Comparison of ENCODE assay signal across 21 cellular contexts in the genomic region with DNA sequence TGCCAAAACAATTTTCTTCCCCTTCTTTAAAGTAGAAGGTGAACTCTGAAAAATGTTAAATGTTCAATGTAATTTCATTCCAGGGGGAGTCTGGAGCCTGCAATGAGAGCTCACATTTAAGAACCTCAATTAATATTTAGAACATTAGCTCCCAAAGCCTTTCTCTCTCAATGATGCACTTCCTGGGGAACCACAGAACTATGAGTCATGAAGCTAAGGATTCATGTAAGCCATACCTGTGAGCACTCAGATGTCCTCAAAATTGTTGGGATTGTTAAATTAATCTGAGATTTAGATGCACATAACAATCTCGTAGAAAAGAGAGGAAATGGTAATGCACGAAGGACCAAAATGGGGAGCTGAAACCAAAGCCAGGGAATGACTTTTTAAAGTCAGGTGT.
"Had no signal": no experiment of that assay in that cellular context is flagged by ENCODE, and none has a peak within 500 bp of the region (broad histone marks: within the 10 kb centered on the region; RNA-seq: fewer than 3 reads in every experiment).

No MANE protein-coding gene starts in this region.

- H3K4me3 Mint-ChIP-seq: immature natural killer cell; natural killer cell; neural crest cell; stimulated activated naive B cell treated with anti-CD40 and anti-IgM and Interleukin-4, amounts not matched to agents 10 μg/mL and 1 μg/mL and 100 μg/mL, for 72 hours; stimulated activated naive CD8-positive, alpha-beta T cell treated with anti-CD3 and anti-CD28 coated beads, Interleukin-15, amount 100 ng/mL, for 72 hours had no signal

- H3K9me3 ChIP-seq: gastroesophageal sphincter, mucosa of descending colon, right atrium auricular region, sigmoid colon, testis, tibial nerve, upper lobe of right lung, vagina had no signal

- H3K36me3 ChIP-seq: gastroesophageal sphincter, right atrium auricular region, sigmoid colon, tibial nerve, upper lobe of right lung, vagina had no signal

- H3K4me1 ChIP-seq: right atrium auricular region, testis, upper lobe of right lung, vagina had no signal

- H3K27me3 ChIP-seq: dorsolateral prefrontal cortex, gastroesophageal sphincter, right atrium auricular region, sigmoid colon, testis, tibial nerve, upper lobe of right lung, vagina had no signal

- DNase-seq: dorsolateral prefrontal cortex; effector CD8-positive, alpha-beta T cell; glutamatergic neuron; immature natural killer cell; mucosa of descending colon; natural killer cell; sigmoid colon; stimulated activated CD4-positive, alpha-beta T cell treated with anti-CD3 and anti-CD28 coated beads, Interleukin-2, amount 100 ng/mL, for 24 hours; stimulated activated CD4-positive, alpha-beta T cell treated with anti-CD3 and anti-CD28 coated beads, Interleukin-4, amount 100 ng/mL, for 4 hours; stimulated activated naive B cell treated with anti-CD40 and anti-IgM and Interleukin-4, amounts not matched to agents 10 μg/mL and 1 μg/mL and 100 μg/mL, for 72 hours; stimulated activated naive CD8-positive, alpha-beta T cell treated with anti-CD3 and anti-CD28 coated beads, Interleukin-15, amount 100 ng/mL, for 72 hours; testis; upper lobe of right lung had no signal

- H3K27ac ChIP-seq: coronary artery, dorsolateral prefrontal cortex, gastroesophageal sphincter, right atrium auricular region, sigmoid colon, skin epidermis, testis, tibial nerve, upper lobe of right lung, vagina had no signal

- H3K9me3 Mint-ChIP-seq: immature natural killer cell; natural killer cell; neural crest cell; stimulated activated naive B cell treated with anti-CD40 and anti-IgM and Interleukin-4, amounts not matched to agents 10 μg/mL and 1 μg/mL and 100 μg/mL, for 72 hours; stimulated activated naive CD8-positive, alpha-beta T cell treated with anti-CD3 and anti-CD28 coated beads, Interleukin-15, amount 100 ng/mL, for 72 hours had no signal

- H3K4me1 Mint-ChIP-seq: immature natural killer cell; natural killer cell; stimulated activated naive B cell treated with anti-CD40 and anti-IgM and Interleukin-4, amounts not matched to agents 10 μg/mL and 1 μg/mL and 100 μg/mL, for 72 hours; stimulated activated naive CD8-positive, alpha-beta T cell treated with anti-CD3 and anti-CD28 coated beads, Interleukin-15, amount 100 ng/mL, for 72 hours had no signal

- H3K36me3 Mint-ChIP-seq: immature natural killer cell; natural killer cell; stimulated activated naive B cell treated with anti-CD40 and anti-IgM and Interleukin-4, amounts not matched to agents 10 μg/mL and 1 μg/mL and 100 μg/mL, for 72 hours had no signal

- H3K27ac Mint-ChIP-seq: immature natural killer cell; natural killer cell; stimulated activated naive B cell treated with anti-CD40 and anti-IgM and Interleukin-4, amounts not matched to agents 10 μg/mL and 1 μg/mL and 100 μg/mL, for 72 hours; stimulated activated naive CD8-positive, alpha-beta T cell treated with anti-CD3 and anti-CD28 coated beads, Interleukin-15, amount 100 ng/mL, for 72 hours had no signal

- ATAC-seq: esophagus mucosa; gastroesophageal sphincter; mucosa of descending colon; natural killer cell; stimulated activated naive B cell treated with anti-CD40 and anti-IgM and Interleukin-4, amounts not matched to agents 10 μg/mL and 1 μg/mL and 100 μg/mL, for 72 hours; stimulated activated naive CD8-positive, alpha-beta T cell treated with anti-CD3 and anti-CD28 coated beads, Interleukin-15, amount 100 ng/mL, for 72 hours; upper lobe of right lung had no signal

- H3K4me3 ChIP-seq: coronary artery, dorsolateral prefrontal cortex, gastroesophageal sphincter, mucosa of descending colon, right atrium auricular region, sigmoid colon, skin epidermis, testis, tibial nerve, upper lobe of right lung, vagina had no signal
